ENCODE assay signal across 1 cellular context in the genomic region with DNA sequence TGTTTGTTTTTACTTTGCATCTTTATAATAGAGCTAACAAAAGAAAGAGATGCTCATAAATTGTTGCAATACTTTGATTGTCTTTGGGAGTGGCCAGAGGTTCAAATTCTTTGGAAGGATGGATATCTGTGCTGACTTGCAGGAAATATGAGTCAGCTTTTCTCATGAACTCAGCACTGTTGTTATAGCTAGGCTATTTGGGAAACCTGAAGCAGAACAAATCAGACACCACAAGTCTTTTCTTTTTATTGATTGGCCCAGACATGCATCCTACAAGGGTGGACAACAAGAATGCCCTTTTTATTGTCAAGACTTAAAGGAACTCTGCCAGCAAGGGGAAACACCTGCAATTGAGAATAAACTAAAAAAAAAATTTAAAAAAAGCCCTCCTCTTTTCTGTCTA.
TF ChIP-seq lines count a peak whose summit lies in the region.

No MANE protein-coding gene starts in this region.

TF ChIP-seq in H1, 55 proteins besides CTCF, POLR2A, EP300 and RAD21 (continued from another document):
- TF ChIP-seq, protein P1, sequence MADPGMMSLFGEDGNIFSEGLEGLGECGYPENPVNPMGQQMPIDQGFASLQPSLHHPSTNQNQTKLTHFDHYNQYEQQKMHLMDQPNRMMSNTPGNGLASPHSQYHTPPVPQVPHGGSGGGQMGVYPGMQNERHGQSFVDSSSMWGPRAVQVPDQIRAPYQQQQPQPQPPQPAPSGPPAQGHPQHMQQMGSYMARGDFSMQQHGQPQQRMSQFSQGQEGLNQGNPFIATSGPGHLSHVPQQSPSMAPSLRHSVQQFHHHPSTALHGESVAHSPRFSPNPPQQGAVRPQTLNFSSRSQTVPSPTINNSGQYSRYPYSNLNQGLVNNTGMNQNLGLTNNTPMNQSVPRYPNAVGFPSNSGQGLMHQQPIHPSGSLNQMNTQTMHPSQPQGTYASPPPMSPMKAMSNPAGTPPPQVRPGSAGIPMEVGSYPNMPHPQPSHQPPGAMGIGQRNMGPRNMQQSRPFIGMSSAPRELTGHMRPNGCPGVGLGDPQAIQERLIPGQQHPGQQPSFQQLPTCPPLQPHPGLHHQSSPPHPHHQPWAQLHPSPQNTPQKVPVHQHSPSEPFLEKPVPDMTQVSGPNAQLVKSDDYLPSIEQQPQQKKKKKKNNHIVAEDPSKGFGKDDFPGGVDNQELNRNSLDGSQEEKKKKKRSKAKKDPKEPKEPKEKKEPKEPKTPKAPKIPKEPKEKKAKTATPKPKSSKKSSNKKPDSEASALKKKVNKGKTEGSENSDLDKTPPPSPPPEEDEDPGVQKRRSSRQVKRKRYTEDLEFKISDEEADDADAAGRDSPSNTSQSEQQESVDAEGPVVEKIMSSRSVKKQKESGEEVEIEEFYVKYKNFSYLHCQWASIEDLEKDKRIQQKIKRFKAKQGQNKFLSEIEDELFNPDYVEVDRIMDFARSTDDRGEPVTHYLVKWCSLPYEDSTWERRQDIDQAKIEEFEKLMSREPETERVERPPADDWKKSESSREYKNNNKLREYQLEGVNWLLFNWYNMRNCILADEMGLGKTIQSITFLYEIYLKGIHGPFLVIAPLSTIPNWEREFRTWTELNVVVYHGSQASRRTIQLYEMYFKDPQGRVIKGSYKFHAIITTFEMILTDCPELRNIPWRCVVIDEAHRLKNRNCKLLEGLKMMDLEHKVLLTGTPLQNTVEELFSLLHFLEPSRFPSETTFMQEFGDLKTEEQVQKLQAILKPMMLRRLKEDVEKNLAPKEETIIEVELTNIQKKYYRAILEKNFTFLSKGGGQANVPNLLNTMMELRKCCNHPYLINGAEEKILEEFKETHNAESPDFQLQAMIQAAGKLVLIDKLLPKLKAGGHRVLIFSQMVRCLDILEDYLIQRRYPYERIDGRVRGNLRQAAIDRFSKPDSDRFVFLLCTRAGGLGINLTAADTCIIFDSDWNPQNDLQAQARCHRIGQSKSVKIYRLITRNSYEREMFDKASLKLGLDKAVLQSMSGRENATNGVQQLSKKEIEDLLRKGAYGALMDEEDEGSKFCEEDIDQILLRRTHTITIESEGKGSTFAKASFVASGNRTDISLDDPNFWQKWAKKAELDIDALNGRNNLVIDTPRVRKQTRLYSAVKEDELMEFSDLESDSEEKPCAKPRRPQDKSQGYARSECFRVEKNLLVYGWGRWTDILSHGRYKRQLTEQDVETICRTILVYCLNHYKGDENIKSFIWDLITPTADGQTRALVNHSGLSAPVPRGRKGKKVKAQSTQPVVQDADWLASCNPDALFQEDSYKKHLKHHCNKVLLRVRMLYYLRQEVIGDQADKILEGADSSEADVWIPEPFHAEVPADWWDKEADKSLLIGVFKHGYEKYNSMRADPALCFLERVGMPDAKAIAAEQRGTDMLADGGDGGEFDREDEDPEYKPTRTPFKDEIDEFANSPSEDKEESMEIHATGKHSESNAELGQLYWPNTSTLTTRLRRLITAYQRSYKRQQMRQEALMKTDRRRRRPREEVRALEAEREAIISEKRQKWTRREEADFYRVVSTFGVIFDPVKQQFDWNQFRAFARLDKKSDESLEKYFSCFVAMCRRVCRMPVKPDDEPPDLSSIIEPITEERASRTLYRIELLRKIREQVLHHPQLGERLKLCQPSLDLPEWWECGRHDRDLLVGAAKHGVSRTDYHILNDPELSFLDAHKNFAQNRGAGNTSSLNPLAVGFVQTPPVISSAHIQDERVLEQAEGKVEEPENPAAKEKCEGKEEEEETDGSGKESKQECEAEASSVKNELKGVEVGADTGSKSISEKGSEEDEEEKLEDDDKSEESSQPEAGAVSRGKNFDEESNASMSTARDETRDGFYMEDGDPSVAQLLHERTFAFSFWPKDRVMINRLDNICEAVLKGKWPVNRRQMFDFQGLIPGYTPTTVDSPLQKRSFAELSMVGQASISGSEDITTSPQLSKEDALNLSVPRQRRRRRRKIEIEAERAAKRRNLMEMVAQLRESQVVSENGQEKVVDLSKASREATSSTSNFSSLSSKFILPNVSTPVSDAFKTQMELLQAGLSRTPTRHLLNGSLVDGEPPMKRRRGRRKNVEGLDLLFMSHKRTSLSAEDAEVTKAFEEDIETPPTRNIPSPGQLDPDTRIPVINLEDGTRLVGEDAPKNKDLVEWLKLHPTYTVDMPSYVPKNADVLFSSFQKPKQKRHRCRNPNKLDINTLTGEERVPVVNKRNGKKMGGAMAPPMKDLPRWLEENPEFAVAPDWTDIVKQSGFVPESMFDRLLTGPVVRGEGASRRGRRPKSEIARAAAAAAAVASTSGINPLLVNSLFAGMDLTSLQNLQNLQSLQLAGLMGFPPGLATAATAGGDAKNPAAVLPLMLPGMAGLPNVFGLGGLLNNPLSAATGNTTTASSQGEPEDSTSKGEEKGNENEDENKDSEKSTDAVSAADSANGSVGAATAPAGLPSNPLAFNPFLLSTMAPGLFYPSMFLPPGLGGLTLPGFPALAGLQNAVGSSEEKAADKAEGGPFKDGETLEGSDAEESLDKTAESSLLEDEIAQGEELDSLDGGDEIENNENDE (IDR thresholded peaks at IDR 0.05; ENCODE audit: insufficient replicate concordance, low read length), result no peak
- TF ChIP-seq, protein P2, sequence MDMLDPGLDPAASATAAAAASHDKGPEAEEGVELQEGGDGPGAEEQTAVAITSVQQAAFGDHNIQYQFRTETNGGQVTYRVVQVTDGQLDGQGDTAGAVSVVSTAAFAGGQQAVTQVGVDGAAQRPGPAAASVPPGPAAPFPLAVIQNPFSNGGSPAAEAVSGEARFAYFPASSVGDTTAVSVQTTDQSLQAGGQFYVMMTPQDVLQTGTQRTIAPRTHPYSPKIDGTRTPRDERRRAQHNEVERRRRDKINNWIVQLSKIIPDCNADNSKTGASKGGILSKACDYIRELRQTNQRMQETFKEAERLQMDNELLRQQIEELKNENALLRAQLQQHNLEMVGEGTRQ (IDR thresholded peaks at IDR 0.05; ENCODE audit: low read length), result no peak
- TF ChIP-seq BACH1 (IDR thresholded peaks at IDR 0.05; ENCODE audit: low read length), result peak; percentile 48; the same call in 1 of the 2 replicates
